In genomic region chr15:23039151-23039916, GRCh38 we compare ENCODE assay signal across 8 cellular contexts.
DNase-seq lines count a peak whose midpoint lies in the region; TF ChIP-seq lines count a peak whose summit lies in the region.

Gene TUBGCP5, minus strand, starts transcription at chr15:23039569. Its CDS starts 26 bp downstream, at chr15:23039543.

- peak within 1 kb of the TSS; percentile 66 for H3K4me3 ChIP-seq in effector memory CD4-positive, alpha-beta T cell (ENCODE audit: insufficient read depth, low read depth, low read length, poor library complexity, severe bottlenecking)

- TF ChIP-seq CTCF in GM20000 (IDR thresholded peaks at IDR 0.05; ENCODE audit: extremely low read depth, missing control alignments) = peak; percentile 5

- H3K36me3 ChIP-seq in effector memory CD4-positive, alpha-beta T cell (ENCODE audit: control insufficient read depth, insufficient read depth, low read length) = peaks cover 5% of the 10 kb centered on the region

- H3K27ac ChIP-seq in effector memory CD4-positive, alpha-beta T cell (ENCODE audit: insufficient read depth, low read length, poor library complexity, severe bottlenecking) = peak within 1 kb of the TSS; percentile 52

- no peaks in the 10 kb centered on the region for H3K9me3 ChIP-seq in effector memory CD4-positive, alpha-beta T cell (ENCODE audit: control insufficient read depth, low read length)

- DNase-seq in COR-L47 (lab: John Stamatoyannopoulos, UW) = peak; percentile 97
- DNase-seq in GM20000 (ENCODE audit: low spot score) = peak; percentile 98
- peak; percentile 89 for DNase-seq in HS-5 (ENCODE audit: low read depth)
- peak; percentile 44 for DNase-seq in NK-92 (lab: John Stamatoyannopoulos, UW; ENCODE audit: unreplicated experiment)
- peak; percentile 88 to 95 for DNase-seq in activated CD8-positive, alpha-beta memory T cell treated with anti-CD3 and anti-CD28 coated beads for 1 hour (ENCODE audit: extremely low read depth in 1 of 2, low read depth in 1 of 2)
- peak; percentile 89 to 95 (median 94) for DNase-seq in effector memory CD4-positive, alpha-beta T cell
- DNase-seq in medulla oblongata (ENCODE audit: extremely low spot score) = peak; percentile 96
- DNase-seq in stimulated activated CD4-positive, alpha-beta T cell treated with anti-CD3 and anti-CD28 coated beads, TNF-alpha, amount 100 ng/mL, for 48 hours (ENCODE audit: low read depth in 3 of 3) = peak; percentile 95 to 97 (median 95)

- peaks cover 10% of the 10 kb centered on the region for H3K4me1 ChIP-seq in effector memory CD4-positive, alpha-beta T cell (ENCODE audit: control insufficient read depth, insufficient read depth, low read length, poor library complexity, severe bottlenecking)

- H3K27me3 ChIP-seq in effector memory CD4-positive, alpha-beta T cell (replicated peaks; ENCODE audit: control insufficient read depth, insufficient read depth, low read length, poor library complexity, severe bottlenecking) = no peaks in the 10 kb centered on the region

Comparison
In these comparisons a context has a peak if more than half of its experiments do, and no peak if none do; other contexts are left out.
1. Peak in every context shown above with its lines: DNase-seq, H3K4me3 ChIP-seq and H3K27ac ChIP-seq.
2. DNase-seq: peak in every context shown above with its lines; median percentile 98 in GM20000; 97 in COR-L47; 96 in medulla oblongata; 95 in stimulated activated CD4-positive, alpha-beta T cell treated with anti-CD3 and anti-CD28 coated beads, TNF-alpha, amount 100 ng/mL, for 48 hours; 94 in effector memory CD4-positive, alpha-beta T cell; 92 in activated CD8-positive, alpha-beta memory T cell treated with anti-CD3 and anti-CD28 coated beads for 1 hour; 89 in HS-5; 44 in NK-92.